In genomic region chr2:5759949-5760348, GRCh38 we compare ENCODE assay signal across 1 cellular context.
TF ChIP-seq lines count a peak whose summit lies in the region.

No MANE protein-coding gene starts in this region.

TF ChIP-seq in GM23338, 12 proteins besides CTCF, POLR2A, EP300 and RAD21 (continued from another document):
- TF ChIP-seq ZNF462 (CRISPR knock-in tag; IDR thresholded peaks at IDR 0.05) (no peak), NANOG (IDR thresholded peaks at IDR 0.05; ENCODE audit: borderline replicate concordance) (no peak), EZH2 (IDR thresholded peaks at IDR 0.05; ENCODE audit: low read depth, unreplicated experiment) (no peak), STAT1 (IDR thresholded peaks at IDR 0.05; ENCODE audit: unreplicated experiment) (no peak), EZH2phosphoT487 (IDR thresholded peaks at IDR 0.05; ENCODE audit: unreplicated experiment) (no peak), POLR2AphosphoS5 (IDR thresholded peaks at IDR 0.05; ENCODE audit: low read depth) (no peak), ZNF114 (CRISPR knock-in tag; IDR thresholded peaks at IDR 0.05) (no peak), CREB1 (CRISPR knock-in tag; IDR thresholded peaks at IDR 0.05; ENCODE audit: low read depth) (no peak)
- TF ChIP-seq, protein P1, sequence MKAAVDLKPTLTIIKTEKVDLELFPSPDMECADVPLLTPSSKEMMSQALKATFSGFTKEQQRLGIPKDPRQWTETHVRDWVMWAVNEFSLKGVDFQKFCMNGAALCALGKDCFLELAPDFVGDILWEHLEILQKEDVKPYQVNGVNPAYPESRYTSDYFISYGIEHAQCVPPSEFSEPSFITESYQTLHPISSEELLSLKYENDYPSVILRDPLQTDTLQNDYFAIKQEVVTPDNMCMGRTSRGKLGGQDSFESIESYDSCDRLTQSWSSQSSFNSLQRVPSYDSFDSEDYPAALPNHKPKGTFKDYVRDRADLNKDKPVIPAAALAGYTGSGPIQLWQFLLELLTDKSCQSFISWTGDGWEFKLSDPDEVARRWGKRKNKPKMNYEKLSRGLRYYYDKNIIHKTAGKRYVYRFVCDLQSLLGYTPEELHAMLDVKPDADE (IDR thresholded peaks at IDR 0.05), result no peak
- TF ChIP-seq, protein P2, sequence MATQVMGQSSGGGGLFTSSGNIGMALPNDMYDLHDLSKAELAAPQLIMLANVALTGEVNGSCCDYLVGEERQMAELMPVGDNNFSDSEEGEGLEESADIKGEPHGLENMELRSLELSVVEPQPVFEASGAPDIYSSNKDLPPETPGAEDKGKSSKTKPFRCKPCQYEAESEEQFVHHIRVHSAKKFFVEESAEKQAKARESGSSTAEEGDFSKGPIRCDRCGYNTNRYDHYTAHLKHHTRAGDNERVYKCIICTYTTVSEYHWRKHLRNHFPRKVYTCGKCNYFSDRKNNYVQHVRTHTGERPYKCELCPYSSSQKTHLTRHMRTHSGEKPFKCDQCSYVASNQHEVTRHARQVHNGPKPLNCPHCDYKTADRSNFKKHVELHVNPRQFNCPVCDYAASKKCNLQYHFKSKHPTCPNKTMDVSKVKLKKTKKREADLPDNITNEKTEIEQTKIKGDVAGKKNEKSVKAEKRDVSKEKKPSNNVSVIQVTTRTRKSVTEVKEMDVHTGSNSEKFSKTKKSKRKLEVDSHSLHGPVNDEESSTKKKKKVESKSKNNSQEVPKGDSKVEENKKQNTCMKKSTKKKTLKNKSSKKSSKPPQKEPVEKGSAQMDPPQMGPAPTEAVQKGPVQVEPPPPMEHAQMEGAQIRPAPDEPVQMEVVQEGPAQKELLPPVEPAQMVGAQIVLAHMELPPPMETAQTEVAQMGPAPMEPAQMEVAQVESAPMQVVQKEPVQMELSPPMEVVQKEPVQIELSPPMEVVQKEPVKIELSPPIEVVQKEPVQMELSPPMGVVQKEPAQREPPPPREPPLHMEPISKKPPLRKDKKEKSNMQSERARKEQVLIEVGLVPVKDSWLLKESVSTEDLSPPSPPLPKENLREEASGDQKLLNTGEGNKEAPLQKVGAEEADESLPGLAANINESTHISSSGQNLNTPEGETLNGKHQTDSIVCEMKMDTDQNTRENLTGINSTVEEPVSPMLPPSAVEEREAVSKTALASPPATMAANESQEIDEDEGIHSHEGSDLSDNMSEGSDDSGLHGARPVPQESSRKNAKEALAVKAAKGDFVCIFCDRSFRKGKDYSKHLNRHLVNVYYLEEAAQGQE (IDR thresholded peaks at IDR 0.05; ENCODE audit: unreplicated experiment), result no peak
